8 cellular contexts compared by ENCODE assay signal in the genomic region with DNA sequence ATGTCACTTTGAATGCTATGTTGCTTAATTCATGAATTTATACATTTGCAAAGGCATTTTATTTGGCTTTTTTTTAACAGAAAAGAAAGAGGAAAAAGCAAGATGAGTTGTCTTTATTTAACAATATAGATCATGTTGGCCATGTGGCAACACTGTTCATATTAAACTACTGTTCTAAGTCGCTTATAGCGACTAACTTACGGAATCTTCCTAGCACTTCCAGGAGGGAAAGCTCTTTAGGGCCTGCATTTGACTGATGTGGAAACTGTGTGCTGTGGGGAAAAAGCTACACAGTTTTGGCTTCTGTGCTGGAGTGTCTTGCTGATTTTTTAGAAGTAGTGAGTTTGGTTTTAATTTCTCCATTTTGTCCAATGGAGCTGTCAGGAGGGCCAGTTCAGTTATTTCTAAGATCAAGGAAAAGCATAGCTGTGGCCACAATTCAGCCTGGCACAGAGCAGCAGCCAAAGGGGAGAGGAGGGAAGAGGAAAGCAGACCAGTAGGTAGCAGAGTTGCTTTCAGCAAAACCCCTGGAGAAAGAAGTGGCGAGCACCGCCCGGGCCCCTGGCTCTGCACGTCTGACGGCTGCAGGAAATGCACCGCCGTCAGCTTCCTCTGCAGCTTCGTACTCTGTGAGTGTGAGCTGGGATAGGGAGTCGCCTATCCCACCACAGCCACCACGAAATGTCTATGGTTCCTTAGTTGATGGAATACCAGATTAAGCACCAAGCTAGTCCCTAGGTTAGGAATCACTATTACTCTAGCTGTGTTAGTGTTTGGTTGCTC.
DNase-seq lines count a peak whose midpoint lies in the region; ATAC-seq and TF ChIP-seq lines count a peak whose summit lies in the region.

No MANE protein-coding gene starts in this region.

- POLR2A ChIA-PET in naive thymus-derived CD4-positive, alpha-beta T cell (lab: Charles Lee): no interaction called here
- POLR2A ChIA-PET in HEK293T (lab: Yijun Ruan, JAX): no interaction called here

- CTCF ChIA-PET in naive thymus-derived CD4-positive, alpha-beta T cell (lab: Charles Lee): no interaction called here
- CTCF ChIA-PET in HEK293T (lab: Yijun Ruan, JAX): no interaction called here

- H3K27me3 Mint-ChIP-seq in naive thymus-derived CD4-positive, alpha-beta T cell: peaks cover 22 to 46% (median 25%) of the 10 kb centered on the region in 5 donors

- TF ChIP-seq CTCF in GM13977 (IDR thresholded peaks at IDR 0.05; ENCODE audit: extremely low read depth, insufficient read depth, missing control alignments): no peak

- peak overlapping the region in 3 of 9 donors; percentile 51 to 81 (median 64) for H3K27ac Mint-ChIP-seq in naive thymus-derived CD4-positive, alpha-beta T cell

- in situ Hi-C loops in GM13977 (cut with MboI; ENCODE audit: low pct_unique_long_range_greater_than_20kb, low sequenced_read_pairs, unreplicated experiment): no loop called here

- no peaks in the 10 kb centered on the region for H3K9me3 ChIP-seq in naive thymus-derived CD4-positive, alpha-beta T cell (ENCODE audit: control insufficient read depth in 2 of 3, low read length in 3 of 3)

- peak in 4 of 9 donors; percentile 13 to 23 (median 18) for DNase-seq in naive thymus-derived CD4-positive, alpha-beta T cell
- no peak for DNase-seq in GM13977 (ENCODE audit: low spot score)
- no peak for DNase-seq in HEK293T (ENCODE audit: extremely low spot score)
- DNase-seq in COR-L47 (lab: John Stamatoyannopoulos, UW): no peak
- no peak for DNase-seq in NCI-H69 (lab: John Stamatoyannopoulos, UW)

- no peaks in the 10 kb centered on the region for H3K9me3 Mint-ChIP-seq in naive thymus-derived CD4-positive, alpha-beta T cell

- peak overlapping the region; percentile 39 for H3K4me3 ChIP-seq in naive thymus-derived CD4-positive, alpha-beta T cell (ENCODE audit: low read length)

- H3K4me1 ChIP-seq in naive thymus-derived CD4-positive, alpha-beta T cell (ENCODE audit: control insufficient read depth in 2 of 2, insufficient read depth in 2 of 2, low read length in 2 of 2): peaks cover 0 to 7% of the 10 kb centered on the region in 2 donors

- ATAC-seq in GM18519 (IDR thresholded peaks at IDR 0.05; ENCODE audit: low FRiP score, unreplicated experiment) (peak; percentile 10), HG03378 (IDR thresholded peaks at IDR 0.05; ENCODE audit: unreplicated experiment) (peak; percentile 17)
- ATAC-seq in naive thymus-derived CD4-positive, alpha-beta T cell: peak; percentile 71

- H3K36me3 ChIP-seq in naive thymus-derived CD4-positive, alpha-beta T cell (ENCODE audit: control insufficient read depth in 2 of 3, insufficient read depth in 3 of 3, low read length in 3 of 3): no peaks in the 10 kb centered on the region

- H3K27ac ChIP-seq in adipose tissue (ENCODE audit: low read depth, low read length): peak overlapping the region; percentile 21
- H3K27ac ChIP-seq in naive thymus-derived CD4-positive, alpha-beta T cell (ENCODE audit: low read depth, low read length): no peak overlapping the region

- peak overlapping the region; percentile 51 to 86 (median 76) for H3K4me3 Mint-ChIP-seq in naive thymus-derived CD4-positive, alpha-beta T cell

- H3K27me3 ChIP-seq in naive thymus-derived CD4-positive, alpha-beta T cell (ENCODE audit: control insufficient read depth in 2 of 2, insufficient read depth in 2 of 2, low read length in 2 of 2): no peaks in the 10 kb centered on the region

- peaks cover 22 to 31% (median 27%) of the 10 kb centered on the region in 7 donors for H3K4me1 Mint-ChIP-seq in naive thymus-derived CD4-positive, alpha-beta T cell

- no peaks in the 10 kb centered on the region for H3K36me3 Mint-ChIP-seq in naive thymus-derived CD4-positive, alpha-beta T cell

- WGBS in adipose tissue, 3 donors: 40 to 82% (median 45%) methylated on average over 13 of the region's 13 CpGs

- intact Hi-C loops in naive thymus-derived CD4-positive, alpha-beta T cell (cut with micrococcal nuclease): no loop called here

TF ChIP-seq in HEK293T, 16 proteins besides CTCF, POLR2A, EP300 and RAD21:
- no peak for TF ChIP-seq NFRKB (IDR thresholded peaks at IDR 0.05)
- TF ChIP-seq L3MBTL2 (conservative IDR thresholded peaks at IDR 0.05): no peak
- TF ChIP-seq SUZ12 (IDR thresholded peaks at IDR 0.05): no peak
- TF ChIP-seq BHLHE40 (IDR thresholded peaks at IDR 0.05; ENCODE audit: borderline replicate concordance): no peak
- no peak for TF ChIP-seq PKNOX1 (IDR thresholded peaks at IDR 0.05)
- TF ChIP-seq LEF1 (IDR thresholded peaks at IDR 0.05; ENCODE audit: borderline replicate concordance): no peak
- TF ChIP-seq FOXA1 (IDR thresholded peaks at IDR 0.05): no peak
- TF ChIP-seq SP1 (IDR thresholded peaks at IDR 0.05): no peak
- no peak for TF ChIP-seq ZNF384 (IDR thresholded peaks at IDR 0.05)
- TF ChIP-seq HDGF (IDR thresholded peaks at IDR 0.05; ENCODE audit: borderline replicate concordance): no peak
- no peak for TF ChIP-seq FOXM1 (IDR thresholded peaks at IDR 0.05; ENCODE audit: borderline replicate concordance)
- TF ChIP-seq ELF4 (IDR thresholded peaks at IDR 0.05): no peak

Comparison
In these comparisons a context has a peak if more than half of its experiments do, and no peak if none do; other contexts are left out.
1. ATAC-seq: peak in every context shown above with its lines; median percentile 71 in naive thymus-derived CD4-positive, alpha-beta T cell; 17 in HG03378; 10 in GM18519.